Comparison of ENCODE assay signal across 19 cellular contexts in genomic region chr3:194099215-194099614, GRCh38. TPM values are rescaled to one million over a fixed set of nuclear protein-coding genes. Genes with fewer than 3 reads are reported as not detected.
DNase-seq lines count a peak whose midpoint lies in the region; ATAC-seq and TF ChIP-seq lines count a peak whose summit lies in the region.
"Had no signal": no experiment of that assay in that cellular context is flagged by ENCODE, and none has a peak within 500 bp of the region (broad histone marks: within the 10 kb centered on the region; RNA-seq: fewer than 3 reads in every experiment).

No MANE protein-coding gene starts in this region.

- intact Hi-C loops in natural killer cell (cut with micrococcal nuclease): no loop called here

- no peak for TF ChIP-seq CTCF in natural killer cell (IDR thresholded peaks at IDR 0.05)

- no peaks in the 10 kb centered on the region for H3K9me3 Mint-ChIP-seq in natural killer cell treated with Interleukin-12 subunit alpha and Interleukin-12 subunit beta and Interleukin-15 and Interleukin-18, amount 100 ng/mL, for 72 hours
- no peaks in the 10 kb centered on the region for H3K9me3 Mint-ChIP-seq in natural killer cell
- no peaks in the 10 kb centered on the region for H3K9me3 Mint-ChIP-seq in stimulated activated naive B cell treated with anti-CD40 and anti-IgM and Interleukin-4, amounts not matched to agents 10 μg/mL and 1 μg/mL and 100 μg/mL, for 72 hours
- H3K9me3 Mint-ChIP-seq in T-helper 2 cell treated with Interferon-gamma antibody and Interleukin-4, amounts not matched to agents 5 μg/mL and 100 μg/mL, for 36 hours: no peaks in the 10 kb centered on the region
- H3K9me3 Mint-ChIP-seq: IgD-negative memory B cell had no signal

- ATAC-seq in natural killer cell treated with Interleukin-12 subunit alpha and Interleukin-12 subunit beta and Interleukin-15 and Interleukin-18, amount 100 ng/mL, for 72 hours: no peak
- ATAC-seq in natural killer cell: no peak
- no peak for ATAC-seq in stimulated activated naive B cell treated with anti-CD40 and anti-IgM and Interleukin-4, amounts not matched to agents 10 μg/mL and 1 μg/mL and 100 μg/mL, for 72 hours (replicated peaks)

- no peaks in the 10 kb centered on the region for H3K36me3 Mint-ChIP-seq in natural killer cell treated with Interleukin-12 subunit alpha and Interleukin-12 subunit beta and Interleukin-15 and Interleukin-18, amount 100 ng/mL, for 72 hours
- H3K36me3 Mint-ChIP-seq in natural killer cell: no peaks in the 10 kb centered on the region
- H3K36me3 Mint-ChIP-seq in stimulated activated naive B cell treated with anti-CD40 and anti-IgM and Interleukin-4, amounts not matched to agents 10 μg/mL and 1 μg/mL and 100 μg/mL, for 72 hours: no peaks in the 10 kb centered on the region
- H3K36me3 Mint-ChIP-seq in T-helper 2 cell treated with Interferon-gamma antibody and Interleukin-4, amounts not matched to agents 5 μg/mL and 100 μg/mL, for 36 hours (ENCODE audit: low read depth): no peaks in the 10 kb centered on the region
- H3K36me3 Mint-ChIP-seq: CD4-positive, CD25-positive, alpha-beta regulatory T cell; IgD-negative memory B cell had no signal

- peaks cover 0 to 21% of the 10 kb centered on the region in 2 donors for H3K4me1 Mint-ChIP-seq in natural killer cell treated with Interleukin-12 subunit alpha and Interleukin-12 subunit beta and Interleukin-15 and Interleukin-18, amount 100 ng/mL, for 72 hours (ENCODE audit: low read depth in 2 of 2)
- H3K4me1 Mint-ChIP-seq in natural killer cell: no peaks in the 10 kb centered on the region
- peaks cover 75 to 88% of the 10 kb centered on the region in 2 donors for H3K4me1 Mint-ChIP-seq in stimulated activated naive B cell treated with anti-CD40 and anti-IgM and Interleukin-4, amounts not matched to agents 10 μg/mL and 1 μg/mL and 100 μg/mL, for 72 hours
- peaks cover 25% of the 10 kb centered on the region for H3K4me1 Mint-ChIP-seq in T-helper 2 cell treated with Interferon-gamma antibody and Interleukin-4, amounts not matched to agents 5 μg/mL and 100 μg/mL, for 36 hours (ENCODE audit: low read depth)

- peak; percentile 12 for DNase-seq in natural killer cell treated with Interleukin-12 subunit alpha and Interleukin-12 subunit beta and Interleukin-15 and Interleukin-18, amount 100 ng/mL, for 72 hours (ENCODE audit: low spot score)
- no peak for DNase-seq in natural killer cell
- peak; percentile 12 for DNase-seq in SK-MEL-5 (ENCODE audit: low read depth, low spot score)
- DNase-seq in foreskin melanocyte: peak; percentile 54
- no peak for DNase-seq in stimulated activated naive B cell treated with anti-CD40 and anti-IgM and Interleukin-4, amounts not matched to agents 10 μg/mL and 1 μg/mL and 100 μg/mL, for 72 hours
- no peak for DNase-seq in DMS153 treated with DMSO at 0.1 percent for 48 hours (lab: John Stamatoyannopoulos, UW; ENCODE audit: unreplicated experiment)
- no peak for DNase-seq in T-helper 2 cell treated with Interferon-gamma antibody and Interleukin-4, amounts not matched to agents 5 μg/mL and 100 μg/mL, for 36 hours (ENCODE audit: low spot score)
- DNase-seq in activated CD4-positive, CD25-positive, alpha-beta regulatory T cell treated with anti-CD3 and anti-CD28 coated beads, Interleukin-2, amount 50 U/mL, for 72 hours: no peak
- DNase-seq: DMS53, GM23248, NCI-H1092, NCI-H1417 treated with DMSO at 0.1 percent for 48 hours, NCI-H1694 treated with DMSO at 0.1 percent for 48 hours, NCI-H2081, NCI-H2227 treated with DMSO at 0.1 percent for 48 hours, Peyer's patch, SHP77 treated with DMSO at 0.1 percent for 48 hours had no signal

- H3K4me3 Mint-ChIP-seq in natural killer cell treated with Interleukin-12 subunit alpha and Interleukin-12 subunit beta and Interleukin-15 and Interleukin-18, amount 100 ng/mL, for 72 hours: peak overlapping the region; percentile 10
- no peak overlapping the region for H3K4me3 Mint-ChIP-seq in natural killer cell
- peak overlapping the region in 1 of 2 donors; percentile 61 for H3K4me3 Mint-ChIP-seq in stimulated activated naive B cell treated with anti-CD40 and anti-IgM and Interleukin-4, amounts not matched to agents 10 μg/mL and 1 μg/mL and 100 μg/mL, for 72 hours
- H3K4me3 Mint-ChIP-seq in T-helper 2 cell treated with Interferon-gamma antibody and Interleukin-4, amounts not matched to agents 5 μg/mL and 100 μg/mL, for 36 hours: no peak overlapping the region
- H3K4me3 Mint-ChIP-seq: CD4-positive, CD25-positive, alpha-beta regulatory T cell had no signal

- H3K27ac Mint-ChIP-seq in natural killer cell treated with Interleukin-12 subunit alpha and Interleukin-12 subunit beta and Interleukin-15 and Interleukin-18, amount 100 ng/mL, for 72 hours: peak overlapping the region in 1 of 2 donors; percentile 23
- no peak overlapping the region for H3K27ac Mint-ChIP-seq in natural killer cell
- H3K27ac Mint-ChIP-seq in stimulated activated naive B cell treated with anti-CD40 and anti-IgM and Interleukin-4, amounts not matched to agents 10 μg/mL and 1 μg/mL and 100 μg/mL, for 72 hours: peak overlapping the region; percentile 60
- no peak overlapping the region for H3K27ac Mint-ChIP-seq in T-helper 2 cell treated with Interferon-gamma antibody and Interleukin-4, amounts not matched to agents 5 μg/mL and 100 μg/mL, for 36 hours

- in situ Hi-C loops in SK-MEL-5 (cut with HindIII; ENCODE audit: low pct_unique_long_range_greater_than_20kb, low sequenced_read_pairs): no loop called here

- peaks cover 19 to 26% of the 10 kb centered on the region in 2 donors for H3K27me3 Mint-ChIP-seq in natural killer cell treated with Interleukin-12 subunit alpha and Interleukin-12 subunit beta and Interleukin-15 and Interleukin-18, amount 100 ng/mL, for 72 hours
- peaks cover 15 to 43% of the 10 kb centered on the region in 2 donors for H3K27me3 Mint-ChIP-seq in natural killer cell (ENCODE audit: low read depth in 2 of 2)
- H3K27me3 Mint-ChIP-seq in stimulated activated naive B cell treated with anti-CD40 and anti-IgM and Interleukin-4, amounts not matched to agents 10 μg/mL and 1 μg/mL and 100 μg/mL, for 72 hours: no peaks in the 10 kb centered on the region
- H3K27me3 Mint-ChIP-seq in T-helper 2 cell treated with Interferon-gamma antibody and Interleukin-4, amounts not matched to agents 5 μg/mL and 100 μg/mL, for 36 hours (ENCODE audit: low read depth): peaks cover 36% of the 10 kb centered on the region
- H3K27me3 Mint-ChIP-seq: IgD-negative memory B cell had no signal

RNA-seq across cellular contexts. Expression of gene HES1, which starts 36.7 kb away (rescaled TPM):
- under 1 TPM in 1 of 2 donors, not detected in 1; 0.28 TPM for total RNA-seq in natural killer cell treated with Interleukin-12 subunit alpha and Interleukin-12 subunit beta and Interleukin-15 and Interleukin-18, amount 100 ng/mL, for 72 hours
- total RNA-seq in natural killer cell: 1 to 10 TPM; 1.5 to 4.4 (median 2.2) TPM
- 42.3 and 49.0 TPM in 2 replicates for total RNA-seq in SK-MEL-5 (2014; rRNA removed; shearing (Covaris generic))
- polyA plus RNA-seq in SK-MEL-5 (2015; cell fraction: cytosol; rRNA removed): 26.1 and 26.9 TPM in 2 replicates
- 40.7 and 50.5 TPM in 2 replicates for polyA plus RNA-seq in SK-MEL-5 (2015; cell fraction: nucleus; rRNA removed)

Comparison
In these comparisons a context has a peak if more than half of its experiments do, and no peak if none do; other contexts are left out.
1. DNase-seq: peak in natural killer cell treated with Interleukin-12 subunit alpha and Interleukin-12 subunit beta and Interleukin-15 and Interleukin-18, amount 100 ng/mL, for 72 hours (single experiment), SK-MEL-5 (single experiment) and foreskin melanocyte (single experiment); none in natural killer cell (single experiment), stimulated activated naive B cell treated with anti-CD40 and anti-IgM and Interleukin-4, amounts not matched to agents 10 μg/mL and 1 μg/mL and 100 μg/mL, for 72 hours (single experiment), DMS153 treated with DMSO at 0.1 percent for 48 hours (single experiment), T-helper 2 cell treated with Interferon-gamma antibody and Interleukin-4, amounts not matched to agents 5 μg/mL and 100 μg/mL, for 36 hours (single experiment) and activated CD4-positive, CD25-positive, alpha-beta regulatory T cell treated with anti-CD3 and anti-CD28 coated beads, Interleukin-2, amount 50 U/mL, for 72 hours (single experiment).